1 cellular context compared by ENCODE assay signal in the genomic region with DNA sequence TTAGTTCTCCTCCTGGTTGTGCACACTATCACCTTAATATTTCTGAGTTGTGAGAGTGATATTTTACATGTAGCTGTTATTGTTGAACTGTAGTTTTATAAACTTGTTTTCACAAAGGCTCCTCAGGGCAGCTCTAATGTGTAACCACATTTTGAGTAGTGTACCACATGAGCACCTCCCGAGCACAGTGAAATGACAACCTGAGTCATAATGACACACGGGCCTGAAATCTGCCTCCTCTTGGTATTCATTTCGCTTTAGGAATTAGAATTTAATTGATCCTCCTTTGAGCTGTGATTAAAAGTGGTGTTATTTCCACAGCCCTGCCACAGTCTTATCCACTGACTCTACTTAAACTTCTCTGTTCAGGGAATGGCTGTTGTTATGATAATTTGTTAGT.
TF ChIP-seq lines count a peak whose summit lies in the region.

No MANE protein-coding gene starts in this region.

TF ChIP-seq in HepG2, 621 proteins besides CTCF, POLR2A, EP300 and RAD21 (continued from another document):
- TF ChIP-seq, protein P1, sequence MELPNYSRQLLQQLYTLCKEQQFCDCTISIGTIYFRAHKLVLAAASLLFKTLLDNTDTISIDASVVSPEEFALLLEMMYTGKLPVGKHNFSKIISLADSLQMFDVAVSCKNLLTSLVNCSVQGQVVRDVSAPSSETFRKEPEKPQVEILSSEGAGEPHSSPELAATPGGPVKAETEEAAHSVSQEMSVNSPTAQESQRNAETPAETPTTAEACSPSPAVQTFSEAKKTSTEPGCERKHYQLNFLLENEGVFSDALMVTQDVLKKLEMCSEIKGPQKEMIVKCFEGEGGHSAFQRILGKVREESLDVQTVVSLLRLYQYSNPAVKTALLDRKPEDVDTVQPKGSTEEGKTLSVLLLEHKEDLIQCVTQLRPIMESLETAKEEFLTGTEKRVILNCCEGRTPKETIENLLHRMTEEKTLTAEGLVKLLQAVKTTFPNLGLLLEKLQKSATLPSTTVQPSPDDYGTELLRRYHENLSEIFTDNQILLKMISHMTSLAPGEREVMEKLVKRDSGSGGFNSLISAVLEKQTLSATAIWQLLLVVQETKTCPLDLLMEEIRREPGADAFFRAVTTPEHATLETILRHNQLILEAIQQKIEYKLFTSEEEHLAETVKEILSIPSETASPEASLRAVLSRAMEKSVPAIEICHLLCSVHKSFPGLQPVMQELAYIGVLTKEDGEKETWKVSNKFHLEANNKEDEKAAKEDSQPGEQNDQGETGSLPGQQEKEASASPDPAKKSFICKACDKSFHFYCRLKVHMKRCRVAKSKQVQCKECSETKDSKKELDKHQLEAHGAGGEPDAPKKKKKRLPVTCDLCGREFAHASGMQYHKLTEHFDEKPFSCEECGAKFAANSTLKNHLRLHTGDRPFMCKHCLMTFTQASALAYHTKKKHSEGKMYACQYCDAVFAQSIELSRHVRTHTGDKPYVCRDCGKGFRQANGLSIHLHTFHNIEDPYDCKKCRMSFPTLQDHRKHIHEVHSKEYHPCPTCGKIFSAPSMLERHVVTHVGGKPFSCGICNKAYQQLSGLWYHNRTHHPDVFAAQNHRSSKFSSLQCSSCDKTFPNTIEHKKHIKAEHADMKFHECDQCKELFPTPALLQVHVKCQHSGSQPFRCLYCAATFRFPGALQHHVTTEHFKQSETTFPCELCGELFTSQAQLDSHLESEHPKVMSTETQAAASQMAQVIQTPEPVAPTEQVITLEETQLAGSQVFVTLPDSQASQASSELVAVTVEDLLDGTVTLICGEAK (IDR thresholded peaks at IDR 0.05), result no peak
- TF ChIP-seq, protein P1 (CRISPR knock-in tag; IDR thresholded peaks at IDR 0.05), result no peak
- TF ChIP-seq, protein P2, sequence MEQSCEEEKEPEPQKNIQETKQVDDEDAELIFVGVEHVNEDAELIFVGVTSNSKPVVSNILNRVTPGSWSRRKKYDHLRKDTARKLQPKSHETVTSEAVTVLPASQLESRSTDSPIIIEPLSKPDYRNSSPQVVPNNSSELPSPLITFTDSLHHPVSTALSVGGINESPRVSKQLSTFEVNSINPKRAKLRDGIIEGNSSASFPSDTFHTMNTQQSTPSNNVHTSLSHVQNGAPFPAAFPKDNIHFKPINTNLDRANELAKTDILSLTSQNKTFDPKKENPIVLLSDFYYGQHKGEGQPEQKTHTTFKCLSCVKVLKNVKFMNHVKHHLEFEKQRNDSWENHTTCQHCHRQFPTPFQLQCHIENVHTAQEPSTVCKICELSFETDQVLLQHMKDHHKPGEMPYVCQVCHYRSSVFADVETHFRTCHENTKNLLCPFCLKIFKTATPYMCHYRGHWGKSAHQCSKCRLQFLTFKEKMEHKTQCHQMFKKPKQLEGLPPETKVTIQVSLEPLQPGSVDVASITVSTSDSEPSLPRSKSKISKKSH (CRISPR knock-in tag; IDR thresholded peaks at IDR 0.05; ENCODE audit: borderline replicate concordance), result no peak
- TF ChIP-seq ZNF891 (CRISPR knock-in tag; IDR thresholded peaks at IDR 0.05) (no peak), ZNF713 (CRISPR knock-in tag; IDR thresholded peaks at IDR 0.05) (no peak), ZNF510 (CRISPR knock-in tag; IDR thresholded peaks at IDR 0.05; ENCODE audit: low read depth) (no peak), FOXA3 (CRISPR knock-in tag; IDR thresholded peaks at IDR 0.05) (no peak), CEBPG (CRISPR knock-in tag; IDR thresholded peaks at IDR 0.05) (no peak)
- TF ChIP-seq, protein P3, sequence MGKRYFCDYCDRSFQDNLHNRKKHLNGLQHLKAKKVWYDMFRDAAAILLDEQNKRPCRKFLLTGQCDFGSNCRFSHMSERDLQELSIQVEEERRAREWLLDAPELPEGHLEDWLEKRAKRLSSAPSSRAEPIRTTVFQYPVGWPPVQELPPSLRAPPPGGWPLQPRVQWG (CRISPR knock-in tag; IDR thresholded peaks at IDR 0.05; ENCODE audit: borderline replicate concordance, low read depth), result no peak
